ENCODE assay signal across 9 cellular contexts in the genomic region with DNA sequence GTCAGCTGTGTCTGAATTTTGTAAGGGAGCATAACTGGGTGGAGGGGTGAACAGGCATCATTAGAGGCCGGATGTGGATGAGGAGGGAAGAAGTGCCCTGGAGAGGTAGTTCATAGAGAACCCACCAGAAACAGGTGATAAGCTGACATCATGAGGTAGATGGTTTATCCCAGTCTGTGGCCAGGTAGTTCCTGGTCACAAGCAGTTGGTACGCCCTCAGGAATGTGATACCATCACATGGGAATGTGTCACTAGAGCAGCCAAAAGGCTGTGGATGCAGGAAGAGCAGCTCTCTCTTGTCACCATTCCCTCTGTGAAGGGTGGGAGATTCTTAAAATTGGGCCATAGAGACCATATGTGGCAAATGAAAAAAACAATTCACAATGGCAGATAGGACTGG. TPM values are rescaled to one million over a fixed set of nuclear protein-coding genes. Genes with fewer than 3 reads are reported as not detected.
DNase-seq lines count a peak whose midpoint lies in the region; ATAC-seq, FAIRE-seq and TF ChIP-seq lines count a peak whose summit lies in the region.
"Had no signal": no experiment of that assay in that cellular context is flagged by ENCODE, and none has a peak within 500 bp of the region (broad histone marks: within the 10 kb centered on the region; RNA-seq: fewer than 3 reads in every experiment).

No MANE protein-coding gene starts in this region.

- H3K36me3 ChIP-seq in mammary epithelial cell (ENCODE audit: insufficient read depth, low read length) (no peaks in the 10 kb centered on the region), breast epithelium (no peaks in the 10 kb centered on the region), kidney (ENCODE audit: control insufficient read depth in 1 of 2, insufficient read depth in 2 of 2, low read length in 2 of 2) (no peaks in the 10 kb centered on the region), thoracic aorta (no peaks in the 10 kb centered on the region), Caco-2 (ENCODE audit: control insufficient read depth, insufficient read depth, low read length) (no peaks in the 10 kb centered on the region)

- no peak overlapping the region for H2AFZ ChIP-seq in mammary epithelial cell (ENCODE audit: low read depth, low read length)

- 39% methylated on average over 2 of the region's 2 CpGs for WGBS in mammary epithelial cell (ENCODE audit: low coverage, missing lambda C conversion rate)

- H4K20me1 ChIP-seq in mammary epithelial cell (ENCODE audit: insufficient read depth, low read length): no peaks in the 10 kb centered on the region

- H3K9me3 ChIP-seq in mammary epithelial cell (replicated peaks; ENCODE audit: insufficient read depth, low read length): no peaks in the 10 kb centered on the region
- no peaks in the 10 kb centered on the region for H3K9me3 ChIP-seq in breast epithelium
- H3K9me3 ChIP-seq in kidney (ENCODE audit: control insufficient read depth in 1 of 2, low read length in 2 of 2): no peaks in the 10 kb centered on the region
- H3K9me3 ChIP-seq in thoracic aorta: no peaks in the 10 kb centered on the region
- no peaks in the 10 kb centered on the region for H3K9me3 ChIP-seq in Caco-2

- H3K27me3 Mint-ChIP-seq in activated T-helper 1 cell treated with anti-CD3 and anti-CD28 coated beads, Interleukin-12 subunit alpha, Interleukin-12 subunit beta, Interleukin-2, Interleukin-4 antibody, amounts not matched to agents 30 ng/mL and 10 ng/mL and 1 ng/mL, durations not matched to agents 14 hours and 24 hours and 36 hours (ENCODE audit: insufficient read depth): no peaks in the 10 kb centered on the region
- H3K27me3 Mint-ChIP-seq in mesothelial cell of epicardium (ENCODE audit: low read depth) (no peaks in the 10 kb centered on the region), Caco-2 (ENCODE audit: insufficient read depth, unreplicated experiment) (no peaks in the 10 kb centered on the region)

- TF ChIP-seq CTCF in mammary epithelial cell (conservative IDR thresholded peaks at IDR 0.05 in 1 of 2, IDR thresholded peaks at IDR 0.05 in 1 of 2; ENCODE audit: extremely low read depth in 1 of 2, insufficient read depth in 1 of 2, low read depth in 1 of 2, low read length in 2 of 2): no peak
- no peak for TF ChIP-seq CTCF in breast epithelium (IDR thresholded peaks at IDR 0.05)
- TF ChIP-seq CTCF in kidney (IDR thresholded peaks at IDR 0.05; ENCODE audit: borderline replicate concordance, extremely low read depth, insufficient read depth): no peak
- TF ChIP-seq CTCF in thoracic aorta (IDR thresholded peaks at IDR 0.05): no peak
- no peak for TF ChIP-seq CTCF in mesothelial cell of epicardium (IDR thresholded peaks at IDR 0.05; ENCODE audit: unreplicated experiment)
- no peak for TF ChIP-seq CTCF in Caco-2 (IDR thresholded peaks at IDR 0.05; ENCODE audit: insufficient read depth in 1 of 2, low read depth in 1 of 2, low read length in 1 of 2, severe bottlenecking in 1 of 2, unreplicated experiment in 1 of 2)

- no peak for FAIRE-seq in kidney (lab: Jason Lieb, UNC)
- FAIRE-seq in GM19239 (lab: Jason Lieb, UNC): no peak

- CTCF ChIA-PET in mammary epithelial cell (lab: Charles Lee; ENCODE audit: low non-redundant PET) (no interaction called here), Caco-2 (lab: Charles Lee) (no interaction called here)

- H3K4me3 Mint-ChIP-seq in activated T-helper 1 cell treated with anti-CD3 and anti-CD28 coated beads, Interleukin-12 subunit alpha, Interleukin-12 subunit beta, Interleukin-2, Interleukin-4 antibody, amounts not matched to agents 30 ng/mL and 10 ng/mL and 1 ng/mL, durations not matched to agents 14 hours and 24 hours and 36 hours: peak overlapping the region; percentile 34
- H3K4me3 Mint-ChIP-seq in mesothelial cell of epicardium: no peak overlapping the region
- H3K4me3 Mint-ChIP-seq in Caco-2 (ENCODE audit: unreplicated experiment): no peak overlapping the region

- intact Hi-C loops in mammary epithelial cell (cut with micrococcal nuclease): no loop called here
- intact Hi-C loops in breast epithelium (cut with DNase I; ENCODE audit: low total_unique reads): no loop called here
- intact Hi-C loops in activated T-helper 1 cell treated with anti-CD3 and anti-CD28 coated beads, Interleukin-12 subunit alpha, Interleukin-12 subunit beta, Interleukin-2, Interleukin-4 antibody, amounts not matched to agents 30 ng/mL and 10 ng/mL and 1 ng/mL, durations not matched to agents 14 hours and 24 hours and 36 hours (cut with micrococcal nuclease): no loop called here
- intact Hi-C loops in kidney (cut with DNase I): no loop called here
- intact Hi-C loops in Caco-2 (cut with micrococcal nuclease; ENCODE audit: unreplicated experiment): no loop called here

- H3K9me3 Mint-ChIP-seq in activated T-helper 1 cell treated with anti-CD3 and anti-CD28 coated beads, Interleukin-12 subunit alpha, Interleukin-12 subunit beta, Interleukin-2, Interleukin-4 antibody, amounts not matched to agents 30 ng/mL and 10 ng/mL and 1 ng/mL, durations not matched to agents 14 hours and 24 hours and 36 hours: no peaks in the 10 kb centered on the region
- H3K9me3 Mint-ChIP-seq in mesothelial cell of epicardium: peaks cover 26% of the 10 kb centered on the region
- no peaks in the 10 kb centered on the region for H3K9me3 Mint-ChIP-seq in Caco-2 (ENCODE audit: unreplicated experiment)

- peak overlapping the region; percentile 71 for H3K27ac Mint-ChIP-seq in activated T-helper 1 cell treated with anti-CD3 and anti-CD28 coated beads, Interleukin-12 subunit alpha, Interleukin-12 subunit beta, Interleukin-2, Interleukin-4 antibody, amounts not matched to agents 30 ng/mL and 10 ng/mL and 1 ng/mL, durations not matched to agents 14 hours and 24 hours and 36 hours
- H3K27ac Mint-ChIP-seq in mesothelial cell of epicardium (no peak overlapping the region), Caco-2 (ENCODE audit: unreplicated experiment) (no peak overlapping the region)

- H3K27ac ChIP-seq in mammary epithelial cell (ENCODE audit: insufficient read depth, low read depth, low read length) (peak overlapping the region; percentile 63), breast epithelium (peak overlapping the region in 1 of 2 donors; percentile 26), kidney (ENCODE audit: low read depth in 2 of 2, low read length in 2 of 2) (peak overlapping the region; percentile 72 to 80), thoracic aorta (peak overlapping the region; percentile 63 to 88)

- H3K27me3 ChIP-seq in mammary epithelial cell (ENCODE audit: insufficient read depth, low read length): no peaks in the 10 kb centered on the region
- H3K27me3 ChIP-seq in breast epithelium: peaks cover 0 to 10% of the 10 kb centered on the region in 2 donors
- H3K27me3 ChIP-seq in thoracic aorta (replicated peaks; ENCODE audit: insufficient read depth): no peaks in the 10 kb centered on the region
- no peaks in the 10 kb centered on the region for H3K27me3 ChIP-seq in Caco-2 (replicated peaks; ENCODE audit: control insufficient read depth, insufficient read depth, low read length)

- BruUV-seq in mammary epithelial cell (replicated peaks; lab: Mats Ljungman, UMichigan): no TSS peak
- BruUV-seq in Caco-2 (replicated peaks; lab: Mats Ljungman, UMichigan): no TSS peak

- peaks cover 99% of the 10 kb centered on the region for H3K79me2 ChIP-seq in mammary epithelial cell (ENCODE audit: insufficient read depth, low read length)

- H3K4me1 ChIP-seq in mammary epithelial cell (ENCODE audit: insufficient read depth, low read length): peaks cover 38% of the 10 kb centered on the region
- no peaks in the 10 kb centered on the region for H3K4me1 ChIP-seq in breast epithelium
- peaks cover 40 to 58% of the 10 kb centered on the region in 2 donors for H3K4me1 ChIP-seq in kidney (ENCODE audit: control insufficient read depth in 1 of 2, insufficient read depth in 1 of 2, low read depth in 1 of 2, low read length in 2 of 2)
- H3K4me1 ChIP-seq in thoracic aorta (ENCODE audit: control insufficient read depth in 1 of 2, low read depth in 2 of 2): peaks cover 47 to 97% of the 10 kb centered on the region in 2 donors
- H3K4me1 ChIP-seq in Caco-2: no peaks in the 10 kb centered on the region

- H3K9ac ChIP-seq in mammary epithelial cell (ENCODE audit: insufficient read depth, low read length) (no peak overlapping the region), kidney (ENCODE audit: low read length in 2 of 2) (no peak overlapping the region)

- peak; percentile 49 for DNase-seq in mammary epithelial cell
- DNase-seq in breast epithelium (ENCODE audit: low spot score in 2 of 2): no peak
- DNase-seq in activated T-helper 1 cell treated with anti-CD3 and anti-CD28 coated beads, Interleukin-12 subunit alpha, Interleukin-12 subunit beta, Interleukin-2, Interleukin-4 antibody, amounts not matched to agents 30 ng/mL and 10 ng/mL and 1 ng/mL, durations not matched to agents 14 hours and 24 hours and 36 hours (ENCODE audit: low spot score): no peak
- no peak for DNase-seq in kidney
- no peak for DNase-seq in thoracic aorta (ENCODE audit: low spot score)
- no peak for DNase-seq in GM19239 (ENCODE audit: insufficient read length, low spot score)
- no peak for DNase-seq in mesothelial cell of epicardium (ENCODE audit: low spot score in 2 of 2, unreplicated experiment in 2 of 2)
- no peak for DNase-seq in Caco-2
- DNase-seq: NCI-H1092 treated with DMSO at 0.1 percent for 48 hours had no signal

- in situ Hi-C loops in mammary epithelial cell (cut with MboI; ENCODE audit: low sequenced_read_pairs in 2 of 2): no loop called here

- no peak overlapping the region for H3K4me2 ChIP-seq in mammary epithelial cell (ENCODE audit: insufficient read depth, low read depth, low read length)

- dilution Hi-C loops in mammary epithelial cell (cut with HindIII; ENCODE audit: low sequenced_read_pairs): no loop called here

- TF ChIP-seq POLR2A in breast epithelium (IDR thresholded peaks at IDR 0.05): no peak

- H3K4me1 Mint-ChIP-seq in activated T-helper 1 cell treated with anti-CD3 and anti-CD28 coated beads, Interleukin-12 subunit alpha, Interleukin-12 subunit beta, Interleukin-2, Interleukin-4 antibody, amounts not matched to agents 30 ng/mL and 10 ng/mL and 1 ng/mL, durations not matched to agents 14 hours and 24 hours and 36 hours (ENCODE audit: low read depth): peaks cover 83% of the 10 kb centered on the region
- H3K4me1 Mint-ChIP-seq in mesothelial cell of epicardium: peaks cover 2% of the 10 kb centered on the region
- no peaks in the 10 kb centered on the region for H3K4me1 Mint-ChIP-seq in Caco-2 (ENCODE audit: low read depth, unreplicated experiment)

- H3K36me3 Mint-ChIP-seq in activated T-helper 1 cell treated with anti-CD3 and anti-CD28 coated beads, Interleukin-12 subunit alpha, Interleukin-12 subunit beta, Interleukin-2, Interleukin-4 antibody, amounts not matched to agents 30 ng/mL and 10 ng/mL and 1 ng/mL, durations not matched to agents 14 hours and 24 hours and 36 hours (ENCODE audit: low read depth): peaks cover 30% of the 10 kb centered on the region
- H3K36me3 Mint-ChIP-seq in mesothelial cell of epicardium (peaks cover 12% of the 10 kb centered on the region), Caco-2 (ENCODE audit: insufficient read depth, unreplicated experiment) (no peaks in the 10 kb centered on the region)

- no peak for ATAC-seq in thoracic aorta (ENCODE audit: insufficient number of reproducible peaks, low FRiP score, low read depth)

- POLR2A ChIA-PET in Caco-2 (lab: Charles Lee): no interaction called here

- H3K4me3 ChIP-seq in mammary epithelial cell (replicated peaks in 1 of 3; ENCODE audit: insufficient read depth in 1 of 3, low read depth in 2 of 3, low read length in 3 of 3): no peak overlapping the region
- H3K4me3 ChIP-seq in breast epithelium: no peak overlapping the region
- no peak overlapping the region for H3K4me3 ChIP-seq in kidney (ENCODE audit: low read length in 2 of 2)
- H3K4me3 ChIP-seq in thoracic aorta: no peak overlapping the region
- no peak overlapping the region for H3K4me3 ChIP-seq in Caco-2 (ENCODE audit: low read depth, low read length)

RNA-seq across cellular contexts. Expression of a gene that starts 21.9 kb away (rescaled TPM):
- 100 to 1,000 TPM; 261 to 317 TPM for total RNA-seq in mammary epithelial cell
- 374 TPM for polyA plus RNA-seq in mammary epithelial cell
- polyA minus RNA-seq in mammary epithelial cell: 640 TPM
- total RNA-seq in breast epithelium: 100 to 1,000 TPM; 132 to 190 (median 182) TPM
- total RNA-seq in activated T-helper 1 cell treated with anti-CD3 and anti-CD28 coated beads, Interleukin-12 subunit alpha, Interleukin-12 subunit beta, Interleukin-2, Interleukin-4 antibody, amounts not matched to agents 30 ng/mL and 10 ng/mL and 1 ng/mL, durations not matched to agents 14 hours and 24 hours and 36 hours: 479 and 484 TPM in 2 replicates
- 391 TPM for total RNA-seq in kidney
- polyA plus RNA-seq in kidney (ENCODE audit: insufficient read depth, low read depth, low replicate concordance): 124 TPM
- total RNA-seq in thoracic aorta: 100 to 1,000 TPM; 365 to 428 TPM
- total RNA-seq in mesothelial cell of epicardium: 87.8 to 91.2 TPM (median 88.4 TPM) in 3 replicates
- total RNA-seq in Caco-2 (2022): 0.07 and 0.23 TPM in 2 replicates

Comparison
In these comparisons a context has a peak if more than half of its experiments do, and no peak if none do; other contexts are left out.
1. RNA of a gene that starts 21.9 kb away (total RNA-seq): 479 to 484 TPM in activated T-helper 1 cell treated with anti-CD3 and anti-CD28 coated beads, Interleukin-12 subunit alpha, Interleukin-12 subunit beta, Interleukin-2, Interleukin-4 antibody, amounts not matched to agents 30 ng/mL and 10 ng/mL and 1 ng/mL, durations not matched to agents 14 hours and 24 hours and 36 hours, 365 to 428 TPM in thoracic aorta, 391 TPM in kidney (single experiment), 261 to 317 TPM in mammary epithelial cell, 132 to 190 TPM in breast epithelium and 87.8 to 91.2 TPM in mesothelial cell of epicardium; 0.07 to 0.23 TPM in Caco-2; every median in the first group is over 10 times any median in the second.